ENCODE assay signal across 13 cellular contexts in genomic region chr11:61730222-61730994, GRCh38. TPM values are rescaled to one million over a fixed set of nuclear protein-coding genes. Genes with fewer than 3 reads are reported as not detected.
A peak's percentile ranks its signal among the peaks of the same experiment; 100 is the strongest.
DNase-seq lines count a peak whose midpoint lies in the region; ATAC-seq and TF ChIP-seq lines count a peak whose summit lies in the region.
"Had no signal": no experiment of that assay in that cellular context is flagged by ENCODE, and none has a peak within 500 bp of the region (broad histone marks: within the 10 kb centered on the region; RNA-seq: fewer than 3 reads in every experiment).

No MANE protein-coding gene starts in this region.

- no peak overlapping the region for H3K4me3 Mint-ChIP-seq in CD4-positive, alpha-beta memory T cell
- H3K4me3 Mint-ChIP-seq: naive thymus-derived CD8-positive, alpha-beta T cell had no signal

- no peak overlapping the region for H3K9ac ChIP-seq in mesenchymal stem cell (ENCODE audit: low read length)

- no peak overlapping the region for H3K23ac ChIP-seq in mesenchymal stem cell (ENCODE audit: low read length in 2 of 2)

- H3K18ac ChIP-seq in mesenchymal stem cell (ENCODE audit: low read depth in 1 of 2, low read length in 2 of 2), result no peak overlapping the region

- H3K14ac ChIP-seq in mesenchymal stem cell (ENCODE audit: low read length in 2 of 2), result no peak overlapping the region

- H3K9me3 Mint-ChIP-seq in CD4-positive, alpha-beta memory T cell, result no peaks in the 10 kb centered on the region
- H3K9me3 Mint-ChIP-seq: activated T-helper 2 cell treated with anti-CD3 and anti-CD28 coated beads, Interferon-gamma antibody, Interleukin-2, Interleukin-4, amounts not matched to agents 10 μg/mL and 5 μg/mL and 100 μg/mL, durations not matched to agents 14 hours and 24 hours and 36 hours; naive thymus-derived CD8-positive, alpha-beta T cell had no signal

- H3K4me3 ChIP-seq in RWPE2 (ENCODE audit: severe bottlenecking) (no peak overlapping the region), mesenchymal stem cell (ENCODE audit: insufficient read depth in 1 of 2, low read depth in 1 of 2, low read length in 2 of 2) (no peak overlapping the region)
- H3K4me3 ChIP-seq in CD4-positive, alpha-beta memory T cell (ENCODE audit: low read length in 2 of 2), result no peak overlapping the region
- H3K4me3 ChIP-seq: skin epidermis had no signal

- no peaks in the 10 kb centered on the region for H3K79me1 ChIP-seq in mesenchymal stem cell (replicated peaks; ENCODE audit: low read length, poor library complexity, severe bottlenecking)

- H3K27me3 ChIP-seq in RWPE2 (ENCODE audit: insufficient read depth, poor library complexity, severe bottlenecking) (no peaks in the 10 kb centered on the region), mesenchymal stem cell (ENCODE audit: control insufficient read depth in 1 of 2, insufficient read depth in 1 of 2, low read length in 2 of 2) (no peaks in the 10 kb centered on the region)
- H3K27me3 ChIP-seq in CD4-positive, alpha-beta memory T cell (ENCODE audit: insufficient read depth, low read length), result no peaks in the 10 kb centered on the region

- no peak overlapping the region for H3K4ac ChIP-seq in mesenchymal stem cell (ENCODE audit: low read depth in 1 of 2, low read length in 2 of 2)

- TF ChIP-seq CTCF in RWPE2 (IDR thresholded peaks at IDR 0.05; ENCODE audit: poor library complexity, severe bottlenecking), result no peak

- H4K91ac ChIP-seq in mesenchymal stem cell (ENCODE audit: low read length), result peak overlapping the region; percentile 18

- DNase-seq in ELR (ENCODE audit: low read depth), result peak; percentile 63
- DNase-seq in NCI-H2029 treated with DMSO at 0.1 percent for 48 hours (lab: John Stamatoyannopoulos, UW), result peak; percentile 67
- DNase-seq in RWPE2 (ENCODE audit: low spot score), result peak; percentile 90
- DNase-seq in mesenchymal stem cell, result no peak
- DNase-seq in CD4-positive, alpha-beta memory T cell, result no peak
- no peak for DNase-seq in 8988T
- DNase-seq: central memory CD4-positive, alpha-beta T cell; naive thymus-derived CD8-positive, alpha-beta T cell had no signal

- H2BK5ac ChIP-seq in mesenchymal stem cell (ENCODE audit: low read depth, low read length, poor library complexity, severe bottlenecking), result no peak overlapping the region

- POLR2A ChIA-PET in CD4-positive, alpha-beta memory T cell (lab: Charles Lee; ENCODE audit: partially characterized antibody), result no interaction called here

- ATAC-seq in RWPE2 (ENCODE audit: low read depth), result peak; percentile 87
- ATAC-seq in HG03565 (IDR thresholded peaks at IDR 0.05; ENCODE audit: unreplicated experiment), result no peak
- no peak for ATAC-seq in activated CD4-positive, CD25-positive, alpha-beta regulatory T cell treated with anti-CD3 and anti-CD28 coated beads, Interleukin-2, amount 50 U/mL, for 24 hours
- ATAC-seq: naive thymus-derived CD8-positive, alpha-beta T cell; Right ventricle myocardium inferior had no signal

- H2AK5ac ChIP-seq in mesenchymal stem cell (ENCODE audit: low read length, severe bottlenecking), result no peak overlapping the region

- H2BK15ac ChIP-seq in mesenchymal stem cell (ENCODE audit: low read depth, poor library complexity, severe bottlenecking), result no peak overlapping the region

- CTCF ChIA-PET in CD4-positive, alpha-beta memory T cell (lab: Charles Lee; ENCODE audit: partially characterized antibody), result interaction anchor here (0.9 kb wide), 2 partner anchors 51 to 55 kb away, joined by 3 to 4 read pairs; no protein-coding TSS in a partner anchor

- H3K27ac Mint-ChIP-seq in CD4-positive, alpha-beta memory T cell, result peak overlapping the region in 2 of 7 donors; percentile 56 to 62
- H3K27ac Mint-ChIP-seq: activated T-helper 2 cell treated with anti-CD3 and anti-CD28 coated beads, Interferon-gamma antibody, Interleukin-2, Interleukin-4, amounts not matched to agents 10 μg/mL and 5 μg/mL and 100 μg/mL, durations not matched to agents 14 hours and 24 hours and 36 hours had no signal

- WGBS in mesenchymal stem cell, result 89% methylated on average over 12 of the region's 13 CpGs

- no peak overlapping the region for H3K4me2 ChIP-seq in mesenchymal stem cell (ENCODE audit: low read length, poor library complexity, severe bottlenecking)

- H3K4me1 ChIP-seq in RWPE2 (ENCODE audit: insufficient read depth, poor library complexity, severe bottlenecking) (peaks cover 29% of the 10 kb centered on the region), mesenchymal stem cell (ENCODE audit: control insufficient read depth, insufficient read depth, low read depth, low read length) (peaks cover 45% of the 10 kb centered on the region)
- peaks cover 4% of the 10 kb centered on the region for H3K4me1 ChIP-seq in CD4-positive, alpha-beta memory T cell (ENCODE audit: insufficient read depth, low read length)

- H2AFZ ChIP-seq in mesenchymal stem cell (ENCODE audit: low read depth, low read length), result no peak overlapping the region

- no peak overlapping the region for H4K8ac ChIP-seq in mesenchymal stem cell (ENCODE audit: low read length)

- H3K4me1 Mint-ChIP-seq in CD4-positive, alpha-beta memory T cell, result peaks cover 2 to 9% (median 5%) of the 10 kb centered on the region in 4 donors

- H3K36me3 Mint-ChIP-seq in CD4-positive, alpha-beta memory T cell, result peaks cover 0 to 2% of the 10 kb centered on the region in 2 donors
- H3K36me3 Mint-ChIP-seq: naive thymus-derived CD8-positive, alpha-beta T cell had no signal

- H3K27ac ChIP-seq in RWPE2 (ENCODE audit: poor library complexity, severe bottlenecking) (peak overlapping the region; percentile 8), mesenchymal stem cell (ENCODE audit: low read length, poor library complexity, severe bottlenecking) (no peak overlapping the region)
- no peak overlapping the region for H3K27ac ChIP-seq in CD4-positive, alpha-beta memory T cell (ENCODE audit: low read depth, low read length)
- H3K27ac ChIP-seq: skin epidermis had no signal

- H2BK120ac ChIP-seq in mesenchymal stem cell (ENCODE audit: low read depth, low read length), result no peak overlapping the region

- no peak overlapping the region for H2BK12ac ChIP-seq in mesenchymal stem cell (ENCODE audit: low read length in 2 of 2)

- no peaks in the 10 kb centered on the region for H3K27me3 Mint-ChIP-seq in CD4-positive, alpha-beta memory T cell
- H3K27me3 Mint-ChIP-seq: naive thymus-derived CD8-positive, alpha-beta T cell had no signal

- H3K9me3 ChIP-seq in RWPE2 (ENCODE audit: severe bottlenecking) (no peaks in the 10 kb centered on the region), mesenchymal stem cell (ENCODE audit: control insufficient read depth, low read length) (no peaks in the 10 kb centered on the region)
- H3K9me3 ChIP-seq in CD4-positive, alpha-beta memory T cell (ENCODE audit: control insufficient read depth in 1 of 2, low read length in 2 of 2), result no peaks in the 10 kb centered on the region

- no peaks in the 10 kb centered on the region for H3K36me3 ChIP-seq in RWPE2 (ENCODE audit: low read depth)
- peaks cover 10 to 72% of the 10 kb centered on the region in 2 experiments for H3K36me3 ChIP-seq in mesenchymal stem cell (ENCODE audit: control insufficient read depth in 1 of 2, insufficient read depth in 2 of 2, low read depth in 1 of 2, low read length in 2 of 2)
- no peaks in the 10 kb centered on the region for H3K36me3 ChIP-seq in CD4-positive, alpha-beta memory T cell (ENCODE audit: insufficient read depth, low read length)

- intact Hi-C loops in CD4-positive, alpha-beta memory T cell (cut with micrococcal nuclease), result loop anchor here (5.0 kb wide), 1 partner anchor 33 kb away; no protein-coding TSS in a partner anchor

RNA-seq across cellular contexts. Expression of gene MYRF, which starts 22.0 kb away (rescaled TPM):
- 21.9 TPM for polyA plus RNA-seq in mesenchymal stem cell (2013, experiment 1 of 2)
- 19.4 TPM for polyA plus RNA-seq in mesenchymal stem cell (2013, experiment 2 of 2)
- 1 to 10 TPM in 1 of 2 experiments, under 1 TPM in 1; 0.94 to 1.6 TPM for total RNA-seq in CD4-positive, alpha-beta memory T cell
- polyA plus RNA-seq in CD4-positive, alpha-beta memory T cell, result under 1 TPM; 0.44 to 0.83 TPM

RNA-seq across cellular contexts. Expression of gene DAGLA, which starts 50.2 kb away (rescaled TPM):
- polyA plus RNA-seq in mesenchymal stem cell (2013, experiment 1 of 2), result 2.0 TPM
- 2.1 TPM for polyA plus RNA-seq in mesenchymal stem cell (2013, experiment 2 of 2)
- total RNA-seq in CD4-positive, alpha-beta memory T cell, result under 1 TPM; 0.30 to 0.44 TPM
- under 1 TPM in 1 of 2 donors, not detected in 1; 0.52 TPM for polyA plus RNA-seq in CD4-positive, alpha-beta memory T cell
- polyA plus RNA-seq: naive thymus-derived CD8-positive, alpha-beta T cell had no signal

Comparison
In these comparisons a context has a peak if more than half of its experiments do, and no peak if none do; other contexts are left out.
1. DNase-seq: peak in ELR (single experiment), NCI-H2029 treated with DMSO at 0.1 percent for 48 hours (single experiment) and RWPE2 (single experiment); none in mesenchymal stem cell (single experiment), CD4-positive, alpha-beta memory T cell (0 of 5) and 8988T (single experiment).